8 cellular contexts compared by ENCODE assay signal in the genomic region with DNA sequence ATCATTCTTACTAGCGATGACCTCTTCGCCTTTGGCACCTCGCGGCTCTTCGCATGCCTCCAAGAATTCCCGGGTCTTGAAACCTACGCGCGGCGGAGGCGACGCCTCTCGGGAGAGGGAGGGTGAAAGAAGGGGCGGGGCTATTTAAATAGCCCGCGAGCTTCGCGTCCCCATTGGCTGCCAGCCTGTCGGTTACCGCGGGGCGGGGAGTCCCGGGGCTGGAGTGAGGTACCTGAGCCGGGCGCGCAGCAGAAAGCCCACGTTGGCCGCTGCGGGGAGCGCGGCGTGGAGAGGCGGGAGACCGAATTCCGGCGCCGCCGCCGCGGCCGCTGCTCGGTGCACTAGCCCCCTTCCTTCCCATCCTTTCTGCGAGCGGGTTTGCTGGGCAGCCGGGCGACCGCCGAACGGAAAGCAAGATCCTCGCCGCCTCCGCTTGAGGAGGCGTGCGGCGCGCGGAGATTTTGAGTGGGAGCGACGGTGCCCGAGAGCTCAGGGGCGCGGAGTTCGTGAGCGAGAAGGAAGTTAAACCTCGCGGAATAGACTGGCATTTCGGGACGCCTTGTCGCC. TPM values are rescaled to one million over a fixed set of nuclear protein-coding genes. Genes with fewer than 3 reads are reported as not detected.
A peak's percentile ranks its signal among the peaks of the same experiment; 100 is the strongest.
DNase-seq lines count a peak whose midpoint lies in the region; ATAC-seq, FAIRE-seq and TF ChIP-seq lines count a peak whose summit lies in the region.

Gene BMP6 (plus strand): TSS at position 251 of the 567 bp plus-strand sequence. CDS start 857 bp downstream, outside the sequence.

- WGBS in adrenal gland, 4 donors: 0 to 1% (median 0%) methylated on average over 14 to 69 of the region's 69 CpGs
- WGBS in heart right ventricle, 2 donors: 0 to 1% methylated on average over 68 to 69 of the region's 69 CpGs
- WGBS in pancreas, 2 donors: 0 to 1% methylated on average over 64 to 69 of the region's 69 CpGs

- H2AFZ ChIP-seq in Karpas-422 (ENCODE audit: low read length): peak within 1 kb of the TSS; percentile 71

- H3K4me3 ChIP-seq in Karpas-422 (ENCODE audit: low read length): peak within 1 kb of the TSS; percentile 54
- H3K4me3 ChIP-seq in adrenal gland: peak within 1 kb of the TSS in 2 of 4 donors; percentile 34 to 80
- peak within 1 kb of the TSS; percentile 45 to 85 (median 64) for H3K4me3 ChIP-seq in heart right ventricle
- H3K4me3 ChIP-seq in pancreas: peak within 1 kb of the TSS; percentile 28 to 68 (median 38)
- peak within 1 kb of the TSS; percentile 45 to 51 for H3K4me3 ChIP-seq in uterus

- peak within 1 kb of the TSS; percentile 30; the same call in 1 of the 2 replicates for H3K9ac ChIP-seq in Karpas-422 (ENCODE audit: low read length)

- no peaks in the 10 kb centered on the region for H3K9me2 ChIP-seq in Karpas-422 (replicated peaks; ENCODE audit: insufficient read depth, low read length)

- no peaks in the 10 kb centered on the region for H3K27me3 ChIP-seq in Karpas-422 (ENCODE audit: low read length)
- peaks cover 28% of the 10 kb centered on the region for H3K27me3 ChIP-seq in adrenal gland
- peaks cover 0 to 86% (median 56%) of the 10 kb centered on the region in 7 donors for H3K27me3 ChIP-seq in heart right ventricle
- H3K27me3 ChIP-seq in pancreas: peaks cover 0 to 15% (median 1%) of the 10 kb centered on the region in 4 donors
- H3K27me3 ChIP-seq in uterus: peaks cover 0 to 17% of the 10 kb centered on the region in 2 donors

- no peak for TF ChIP-seq CTCF in adrenal gland (IDR thresholded peaks at IDR 0.05)
- no peak for TF ChIP-seq CTCF in heart right ventricle (IDR thresholded peaks at IDR 0.05)
- no peak for TF ChIP-seq CTCF in pancreas (IDR thresholded peaks at IDR 0.05)
- no peak for TF ChIP-seq CTCF in uterus (IDR thresholded peaks at IDR 0.05)

- H3K27ac ChIP-seq in Karpas-422 (ENCODE audit: low read length) (no peak within 1 kb of the TSS), adrenal gland (no peak within 1 kb of the TSS), heart right ventricle (peak within 1 kb of the TSS in 1 of 10 donors; percentile 11), pancreas (no peak within 1 kb of the TSS), uterus (no peak within 1 kb of the TSS)

- intact Hi-C loops in adrenal gland (cut with DNase I) (loop anchor here (10.0 kb wide), 2 partner anchors 129 to 279 kb away; no protein-coding TSS in a partner anchor), heart right ventricle (cut with DNase I) (loop anchor here in 7 of 10 donors (2.0 to 10.0 kb wide), 9 partner anchors 179 to 499 kb away; partner anchors contain the start of gene TXNDC5 (in 2 of the 7)), pancreas (cut with DNase I) (loop anchor here in 2 of 3 donors (10.0 kb wide), 1 partner anchor 279 kb away; no protein-coding TSS in a partner anchor), uterus (cut with DNase I; ENCODE audit: low total_unique reads) (loop anchor here (5.0 to 10.0 kb wide), 2 partner anchors 181 to 269 kb away; no protein-coding TSS in a partner anchor)

- H3K9me3 ChIP-seq in Karpas-422 (ENCODE audit: low read length): no peaks in the 10 kb centered on the region
- no peaks in the 10 kb centered on the region for H3K9me3 ChIP-seq in adrenal gland (replicated peaks in 1 of 3)
- no peaks in the 10 kb centered on the region for H3K9me3 ChIP-seq in heart right ventricle
- no peaks in the 10 kb centered on the region for H3K9me3 ChIP-seq in pancreas
- H3K9me3 ChIP-seq in uterus: no peaks in the 10 kb centered on the region

- no peaks in the 10 kb centered on the region for H3K79me2 ChIP-seq in Karpas-422 (ENCODE audit: low read length)

- ATAC-seq in heart right ventricle (peak; percentile 92 to 96 (median 95)), pancreas (peak; percentile 95 to 97 (median 97))

- DNase-seq in ELR (ENCODE audit: low read depth) (peak; percentile 91), H4 (ENCODE audit: low spot score) (peak; percentile 80), Karpas-422 (peak; percentile 82), SHP77 (lab: John Stamatoyannopoulos, UW) (peak; percentile 72 to 95), adrenal gland (peak; percentile 88 to 92 (median 90)), heart right ventricle (peak; percentile 85 to 86), pancreas (peak; percentile 83 to 94 (median 87)), uterus (peak; percentile 85 to 87)

- H3K4me1 ChIP-seq in Karpas-422 (ENCODE audit: low read length) (peaks cover 12% of the 10 kb centered on the region), adrenal gland (replicated peaks in 1 of 2) (peaks cover 17 to 33% of the 10 kb centered on the region in 2 donors), heart right ventricle (peaks cover 3 to 43% (median 35%) of the 10 kb centered on the region in 9 donors), pancreas (peaks cover 12 to 15% (median 13%) of the 10 kb centered on the region in 3 donors), uterus (peaks cover 0 to 10% of the 10 kb centered on the region in 2 donors)

- no peaks in the 10 kb centered on the region for H3K36me3 ChIP-seq in Karpas-422 (ENCODE audit: insufficient read depth, low read length)
- H3K36me3 ChIP-seq in adrenal gland (replicated peaks in 1 of 2): no peaks in the 10 kb centered on the region
- no peaks in the 10 kb centered on the region for H3K36me3 ChIP-seq in heart right ventricle
- no peaks in the 10 kb centered on the region for H3K36me3 ChIP-seq in pancreas
- H3K36me3 ChIP-seq in uterus: no peaks in the 10 kb centered on the region

- H4K20me1 ChIP-seq in Karpas-422 (ENCODE audit: insufficient read depth, low read depth, low read length): no peaks in the 10 kb centered on the region; the same call in 1 of the 2 replicates

- FAIRE-seq in pancreas (lab: Jason Lieb, UNC): no peak

- peak within 1 kb of the TSS; percentile 62 for H3K4me2 ChIP-seq in Karpas-422 (ENCODE audit: low read depth, low read length, poor library complexity, severe bottlenecking)

- peak in 1 of 2 donors; percentile 52 for TF ChIP-seq POLR2A in adrenal gland (IDR thresholded peaks at IDR 0.05)
- TF ChIP-seq POLR2A in uterus (IDR thresholded peaks at IDR 0.05): peak; percentile 26 to 44

RNA-seq across cellular contexts. Expression of gene BMP6, which starts in this region (rescaled TPM):
- 2.1 and 2.8 TPM in 2 replicates for total RNA-seq in H4 (2014; rRNA removed; shearing (Covaris generic))
- total RNA-seq in Karpas-422 (2014; rRNA removed; shearing (Covaris generic); ENCODE audit: low replicate concordance): 0.07 TPM in 1 of 2 replicates, not detected in the other
- total RNA-seq in adrenal gland (1 to 10 TPM; 1.7 to 6.3 (median 4.5) TPM), heart right ventricle (1 to 10 TPM; 1.3 to 4.1 (median 2.6) TPM), pancreas (under 1 TPM; 0.09 to 0.69 (median 0.31) TPM), uterus (1 to 10 TPM; 2.2 to 8.5 (median 4.4) TPM)
- polyA plus RNA-seq in adrenal gland (1 to 10 TPM; 1.4 to 3.4 (median 2.6) TPM), heart right ventricle (1 to 10 TPM in 1 of 2 donors, under 1 TPM in 1; 0.59 to 3.4 TPM), pancreas (under 1 TPM; 0.40 to 0.42 TPM)

Comparison
In these comparisons a context has a peak if more than half of its experiments do, and no peak if none do; other contexts are left out.
1. Peak in DNase-seq, H3K4me3 ChIP-seq, H3K9ac ChIP-seq and H3K4me2 ChIP-seq in Karpas-422; RNA of the gene not detected or under 1 TPM.
2. Peak in DNase-seq, ATAC-seq and H3K4me3 ChIP-seq in pancreas; RNA of the gene not detected or under 1 TPM.